In genomic region chr19:16098416-16098768, GRCh38 we compare ENCODE assay signal across 1 cellular context.
TF ChIP-seq lines count a peak whose summit lies in the region.

No MANE protein-coding gene starts in this region.

TF ChIP-seq in endothelial cell of umbilical vein, 7 proteins besides CTCF, POLR2A, EP300 and RAD21:
- TF ChIP-seq EZH2 (IDR thresholded peaks at IDR 0.05; ENCODE audit: borderline replicate concordance, low read depth, low read length, severe bottlenecking) = no peak
